In genomic region chr17:37432671-37433070, GRCh38 we compare ENCODE assay signal across 11 cellular contexts. TPM values are rescaled to one million over a fixed set of nuclear protein-coding genes. Genes with fewer than 3 reads are reported as not detected.
"Had no signal": no experiment of that assay in that cellular context is flagged by ENCODE, and none has a peak within 500 bp of the region (broad histone marks: within the 10 kb centered on the region; RNA-seq: fewer than 3 reads in every experiment).

No MANE protein-coding gene starts in this region.

- DNase-seq: H9, HCEC 1CT, HFFc6, KBM-7 had no signal

- H3K27ac ChIP-seq: KMS-11 had no signal

- ATAC-seq: GM23338 had no signal

- FAIRE-seq: H1, H54, HTR-8/SVneo had no signal

- H3K9ac ChIP-seq: KMS-11 had no signal

- H2AFZ ChIP-seq: GM23338 had no signal

- H3K4me3 ChIP-seq: GM23338 had no signal

- H3K4me2 ChIP-seq: GM23338, KMS-11 had no signal

RNA-seq across cellular contexts. Expression of gene C17orf78, which starts 56.9 kb away (rescaled TPM):
- total RNA-seq: GM23338, H1, H9, HFFc6, HT-29 had no signal
- polyA plus RNA-seq: H1, IgD-negative memory B cell had no signal
